In genomic region chr20:45791668-45792512, GRCh38 we compare ENCODE assay signal across 8 cellular contexts.
DNase-seq lines count a peak whose midpoint lies in the region; ATAC-seq lines count a peak whose summit lies in the region.

Gene DNTTIP1 (plus strand): TSS chr20:45791954. CDS start chr20:45792005, 51 bp downstream.
Gene WFDC3 (minus strand): TSS chr20:45791883. CDS start chr20:45789975, 1,908 bp downstream.

- peak within 1 kb of the TSS; percentile 99 for H3K4me3 ChIP-seq in effector memory CD4-positive, alpha-beta T cell (ENCODE audit: insufficient read depth, low read depth, low read length, poor library complexity, severe bottlenecking)

- H3K27ac ChIP-seq in effector memory CD4-positive, alpha-beta T cell (ENCODE audit: insufficient read depth, low read length, poor library complexity, severe bottlenecking) = peak within 1 kb of the TSS; percentile 94

- no peaks in the 10 kb centered on the region for H3K9me3 ChIP-seq in effector memory CD4-positive, alpha-beta T cell (ENCODE audit: control insufficient read depth, low read length)

- H3K36me3 ChIP-seq in effector memory CD4-positive, alpha-beta T cell (ENCODE audit: control insufficient read depth, insufficient read depth, low read length) = peaks cover 24% of the 10 kb centered on the region

- peak; percentile 97 for DNase-seq in CD1c-positive myeloid dendritic cell (ENCODE audit: extremely low spot score)
- peak; percentile 95 for DNase-seq in HK-2 (ENCODE audit: unreplicated experiment)
- peak; percentile 48 for DNase-seq in NCI-H82 treated with DMSO at 0.1 percent for 48 hours (lab: John Stamatoyannopoulos, UW; ENCODE audit: unreplicated experiment)
- peak; percentile 93 for DNase-seq in activated CD8-positive, alpha-beta memory T cell treated with anti-CD3 and anti-CD28 coated beads for 24 hours
- peak; percentile 71 to 82 (median 80) for DNase-seq in effector memory CD4-positive, alpha-beta T cell
- DNase-seq in medulla oblongata (ENCODE audit: extremely low spot score) = peak; percentile 88
- DNase-seq in stimulated activated CD4-positive, alpha-beta T cell treated with anti-CD3 and anti-CD28 coated beads, TNF-alpha, amount 100 ng/mL, for 4 hours (ENCODE audit: low read depth in 3 of 3) = peak; percentile 72 to 73 (median 72)

- H3K27me3 ChIP-seq in effector memory CD4-positive, alpha-beta T cell (replicated peaks; ENCODE audit: control insufficient read depth, insufficient read depth, low read length, poor library complexity, severe bottlenecking) = no peaks in the 10 kb centered on the region

- H3K4me1 ChIP-seq in effector memory CD4-positive, alpha-beta T cell (ENCODE audit: control insufficient read depth, insufficient read depth, low read length, poor library complexity, severe bottlenecking) = peaks cover 10% of the 10 kb centered on the region

- peak; percentile 94 for ATAC-seq in GM19397 (IDR thresholded peaks at IDR 0.05; ENCODE audit: unreplicated experiment)

Comparison
In these comparisons a context has a peak if more than half of its experiments do, and no peak if none do; other contexts are left out.
1. Peak in every context shown above with its lines: DNase-seq, ATAC-seq, H3K4me3 ChIP-seq and H3K27ac ChIP-seq.